12 cellular contexts compared by ENCODE assay signal in the genomic region with DNA sequence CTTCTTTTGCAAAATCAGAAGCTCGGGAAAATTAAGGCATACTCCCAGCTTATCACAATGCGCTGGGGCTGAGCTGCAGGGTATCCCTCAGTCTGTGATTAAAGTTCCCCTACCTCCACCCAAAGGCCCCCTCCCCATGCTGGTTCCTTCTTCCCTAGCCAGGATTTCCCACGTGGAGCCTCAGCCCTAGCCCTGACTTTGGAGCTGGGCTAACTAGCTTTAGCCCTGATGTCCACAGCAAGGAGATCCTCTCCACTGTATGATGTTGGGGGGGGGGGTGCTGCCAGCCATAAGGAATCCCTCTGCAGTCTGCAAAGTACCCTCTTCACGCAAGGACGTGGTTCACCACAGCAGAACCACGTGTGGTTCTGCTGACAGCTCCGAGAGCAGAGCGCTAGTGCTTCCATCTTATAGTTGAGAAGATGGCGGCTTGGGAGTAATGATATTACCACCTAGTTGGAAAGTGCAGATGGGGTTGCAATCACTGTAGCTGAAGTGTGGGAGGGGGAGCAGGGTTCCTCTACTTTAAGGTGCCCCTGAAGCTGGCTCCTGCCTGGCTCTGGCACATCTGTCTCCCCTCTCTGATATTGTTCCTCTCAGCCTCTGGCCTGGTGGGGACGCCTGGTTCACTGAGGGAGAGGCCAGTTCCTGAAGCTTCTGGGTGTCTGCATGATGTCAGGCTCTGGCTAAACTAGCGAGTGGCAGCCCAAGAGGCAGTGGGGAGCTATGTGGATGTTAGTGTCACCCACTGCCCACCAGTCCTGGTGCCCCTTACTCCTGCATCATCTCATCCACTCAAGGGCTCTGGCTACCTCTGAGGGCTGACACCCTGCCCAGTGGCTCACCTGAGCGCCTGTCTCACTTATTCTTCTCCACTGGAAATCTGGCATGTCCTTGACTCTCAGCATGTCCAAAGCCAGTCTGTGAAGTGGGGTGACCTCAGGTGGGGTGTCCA.
DNase-seq lines count a peak whose midpoint lies in the region; ATAC-seq and TF ChIP-seq lines count a peak whose summit lies in the region.
"Had no signal": no experiment of that assay in that cellular context is flagged by ENCODE, and none has a peak within 500 bp of the region (broad histone marks: within the 10 kb centered on the region; RNA-seq: fewer than 3 reads in every experiment).

No MANE protein-coding gene starts in this region.

- no peak overlapping the region for H4K12ac ChIP-seq in trophoblast cell (ENCODE audit: low read depth, low read length)

- H3K27me3 ChIP-seq in DND-41 (ENCODE audit: insufficient read depth, low read length, poor library complexity) (peaks cover 19% of the 10 kb centered on the region), SK-N-SH (ENCODE audit: insufficient read depth) (no peaks in the 10 kb centered on the region), esophagus muscularis mucosa (no peaks in the 10 kb centered on the region), trophoblast cell (ENCODE audit: insufficient read depth, low read length) (no peaks in the 10 kb centered on the region), osteoblast (ENCODE audit: insufficient read depth, low read length) (no peaks in the 10 kb centered on the region)
- H3K27me3 ChIP-seq: esophagus squamous epithelium, uterus had no signal

- no peaks in the 10 kb centered on the region for H3K9me3 ChIP-seq in DND-41 (ENCODE audit: insufficient read depth, low read length, severe bottlenecking)
- no peaks in the 10 kb centered on the region for H3K9me3 ChIP-seq in SK-N-SH
- H3K9me3 ChIP-seq in esophagus muscularis mucosa: no peaks in the 10 kb centered on the region
- no peaks in the 10 kb centered on the region for H3K9me3 ChIP-seq in trophoblast cell (ENCODE audit: insufficient read depth, low read depth, low read length)
- no peaks in the 10 kb centered on the region for H3K9me3 ChIP-seq in osteoblast (ENCODE audit: low read depth, low read length)
- H3K9me3 ChIP-seq: esophagus squamous epithelium, uterus had no signal

- H4K20me1 ChIP-seq in DND-41 (ENCODE audit: insufficient read depth, low read length) (no peaks in the 10 kb centered on the region), SK-N-SH (ENCODE audit: insufficient read depth) (no peaks in the 10 kb centered on the region), osteoblast (ENCODE audit: insufficient read depth, low read length) (no peaks in the 10 kb centered on the region)

- CTCF ChIA-PET in SK-N-SH (lab: Yijun Ruan, JAX): interaction anchor here (0.6 to 5.4 kb wide), 26 partner anchors 9 to 891 kb away, joined by 3 to 67 read pairs (median 4); no protein-coding TSS in a partner anchor

- H3K4me2 ChIP-seq in DND-41 (ENCODE audit: insufficient read depth, low read length) (no peak overlapping the region), SK-N-SH (no peak overlapping the region), trophoblast cell (ENCODE audit: low read length) (no peak overlapping the region), osteoblast (ENCODE audit: insufficient read depth, low read length) (no peak overlapping the region)

- H4K8ac ChIP-seq in trophoblast cell (ENCODE audit: low read depth, low read length): peak overlapping the region; percentile 41

- peak overlapping the region; percentile 88; the same call in 1 of the 2 replicates for H2AFZ ChIP-seq in DND-41 (ENCODE audit: low read depth, low read length)
- H2AFZ ChIP-seq in SK-N-SH (ENCODE audit: low read depth): 0 out of 2 replicates have a peak overlapping the region, but pooled peaks have one; percentile 69
- no peak overlapping the region for H2AFZ ChIP-seq in trophoblast cell (ENCODE audit: insufficient read depth, low read length, poor library complexity)
- no peak overlapping the region for H2AFZ ChIP-seq in osteoblast (ENCODE audit: low read length)

- POLR2A ChIA-PET in SK-N-SH (lab: Yijun Ruan, JAX): interaction anchor here (0.5 to 1.7 kb wide), 2 partner anchors 103 to 130 kb away, joined by 3 to 5 read pairs; no protein-coding TSS in a partner anchor

- H3F3A ChIP-seq in SK-N-SH (replicated peaks; ENCODE audit: insufficient read depth): no peaks in the 10 kb centered on the region

- H3K79me2 ChIP-seq in DND-41 (ENCODE audit: insufficient read depth, low read length) (no peaks in the 10 kb centered on the region), SK-N-SH (ENCODE audit: insufficient read depth) (no peaks in the 10 kb centered on the region), trophoblast cell (ENCODE audit: control insufficient read depth, insufficient read depth, low read length, poor library complexity) (peaks cover 5% of the 10 kb centered on the region), osteoblast (ENCODE audit: insufficient read depth, low read length) (no peaks in the 10 kb centered on the region)

- intact Hi-C loops in esophagus muscularis mucosa (cut with DNase I): loop anchor here (5.0 to 10.0 kb wide), 5 partner anchors 92 to 893 kb away; a partner anchor contains a TSS

- peak overlapping the region; percentile 62 for H2BK5ac ChIP-seq in trophoblast cell (ENCODE audit: low read depth, low read length, poor library complexity)

- H3K4me1 ChIP-seq in DND-41 (ENCODE audit: insufficient read depth, low read length): peaks cover 23% of the 10 kb centered on the region
- peaks cover 15 to 41% of the 10 kb centered on the region in 2 experiments; a peak in 3 of 4 replicates for H3K4me1 ChIP-seq in SK-N-SH (ENCODE audit: control insufficient read depth in 1 of 2, insufficient read depth in 2 of 2, low read depth in 1 of 2, low read length in 1 of 2)
- peaks cover 11 to 44% (median 27%) of the 10 kb centered on the region in 4 donors for H3K4me1 ChIP-seq in esophagus muscularis mucosa
- peaks cover 18 to 21% of the 10 kb centered on the region in 2 experiments for H3K4me1 ChIP-seq in trophoblast cell (ENCODE audit: control insufficient read depth in 1 of 2, insufficient read depth in 2 of 2, low read length in 2 of 2)
- peaks cover 11% of the 10 kb centered on the region for H3K4me1 ChIP-seq in osteoblast (ENCODE audit: insufficient read depth, low read length)
- H3K4me1 ChIP-seq: uterus had no signal

- no peak overlapping the region for H3K27ac ChIP-seq in DND-41 (ENCODE audit: low read length)
- peak overlapping the region in 1 of 2 experiments; percentile 92; a peak in 2 of 4 replicates for H3K27ac ChIP-seq in SK-N-SH (ENCODE audit: low read depth in 2 of 2, low read length in 1 of 2)
- H3K27ac ChIP-seq in esophagus muscularis mucosa (replicated peaks in 1 of 4): peak overlapping the region; percentile 88 to 92 (median 90)
- no peak overlapping the region for H3K27ac ChIP-seq in trophoblast cell (ENCODE audit: low read depth, low read length)
- no peak overlapping the region for H3K27ac ChIP-seq in osteoblast (ENCODE audit: low read depth, low read length)

- no peak overlapping the region for H3K9ac ChIP-seq in DND-41 (ENCODE audit: low read depth, low read length)
- H3K9ac ChIP-seq in SK-N-SH: no peak overlapping the region
- H3K9ac ChIP-seq in trophoblast cell (ENCODE audit: low read length): no peak overlapping the region

- peak overlapping the region; percentile 92 for H4K91ac ChIP-seq in trophoblast cell (ENCODE audit: low read depth, low read length)

- WGBS in SK-N-SH (ENCODE audit: low lambda C conversion rate): 90% methylated on average over 9 of the region's 12 CpGs
- WGBS in esophagus muscularis mucosa: 80% methylated on average over 10 of the region's 12 CpGs
- no CpG with 5 or more reads among the region's 12 CpGs for WGBS in trophoblast cell (ENCODE audit: extremely low coverage, insufficient coverage, insufficient read length)

- H3K36me3 ChIP-seq in DND-41 (ENCODE audit: insufficient read depth, low read length) (no peaks in the 10 kb centered on the region), SK-N-SH (replicated peaks in 1 of 2; ENCODE audit: control insufficient read depth in 1 of 2, insufficient read depth in 2 of 2, low read length in 1 of 2) (no peaks in the 10 kb centered on the region), esophagus muscularis mucosa (no peaks in the 10 kb centered on the region), trophoblast cell (ENCODE audit: control insufficient read depth in 1 of 2, insufficient read depth in 2 of 2, low read length in 2 of 2) (no peaks in the 10 kb centered on the region), osteoblast (ENCODE audit: insufficient read depth, low read length) (no peaks in the 10 kb centered on the region)
- H3K36me3 ChIP-seq: esophagus squamous epithelium, uterus had no signal

- peak overlapping the region; percentile 78 for H3K18ac ChIP-seq in trophoblast cell (ENCODE audit: low read length)

- TF ChIP-seq RAD21 in SK-N-SH (IDR thresholded peaks at IDR 0.05; ENCODE audit: low read length): no peak

- TF ChIP-seq EP300 in SK-N-SH (IDR thresholded peaks at IDR 0.05; ENCODE audit: borderline replicate concordance in 1 of 2, low read depth in 1 of 2, low read length in 1 of 2): no peak
- no peak for TF ChIP-seq EP300 in esophagus muscularis mucosa (IDR thresholded peaks at IDR 0.05)

- DNase-seq in DND-41 (peak; percentile 24), SK-N-SH (no peak), esophagus muscularis mucosa (ENCODE audit: extremely low spot score) (peak; percentile 88), trophoblast cell (no peak), AML-193 (lab: John Stamatoyannopoulos, UW) (no peak), osteoblast (ENCODE audit: insufficient read length, low spot score, missing footprints) (no peak)
- no peak for DNase-seq in stimulated activated naive CD8-positive, alpha-beta T cell treated with anti-CD3 and anti-CD28 coated beads, Interleukin-15, Interleukin-2, amounts not matched to agents 100 U/mL and 50 U/mL, for 24 hours
- DNase-seq: activated CD8-positive, alpha-beta T cell treated with anti-CD3 and anti-CD28 coated beads for 36 hours; activated gamma-delta T cell; esophagus squamous epithelium had no signal

- peak overlapping the region; percentile 61 for H3K4ac ChIP-seq in trophoblast cell (ENCODE audit: low read depth, low read length)

- peak overlapping the region; percentile 61 for H2AK5ac ChIP-seq in trophoblast cell (ENCODE audit: low read length)

- no peak overlapping the region for H3K23ac ChIP-seq in trophoblast cell (ENCODE audit: low read length)

- H3K4me3 ChIP-seq in DND-41 (ENCODE audit: low read depth in 1 of 2, low read length in 2 of 2) (no peak overlapping the region), SK-N-SH (ENCODE audit: low read depth in 2 of 2, low read length in 1 of 2) (no peak overlapping the region), esophagus muscularis mucosa (no peak overlapping the region), trophoblast cell (ENCODE audit: low read depth, low read length) (peak overlapping the region; percentile 28), osteoblast (ENCODE audit: insufficient read depth, low read length) (no peak overlapping the region)

- peak overlapping the region; percentile 77 for H2BK120ac ChIP-seq in trophoblast cell (ENCODE audit: insufficient read depth, low read length, poor library complexity)

- TF ChIP-seq POLR2A in esophagus muscularis mucosa (IDR thresholded peaks at IDR 0.05; ENCODE audit: low read depth): no peak

- ATAC-seq in DND-41 (ENCODE audit: insufficient read depth, low read depth) (no peak), HG02884 (IDR thresholded peaks at IDR 0.05; ENCODE audit: unreplicated experiment) (no peak)
- no peak for ATAC-seq in stimulated activated naive CD8-positive, alpha-beta T cell treated with anti-CD3 and anti-CD28 coated beads, Interleukin-15, Interleukin-2, amounts not matched to agents 100 U/mL and 50 U/mL, for 24 hours

- TF ChIP-seq CTCF in DND-41 (IDR thresholded peaks at IDR 0.05; ENCODE audit: borderline replicate concordance, extremely low read depth, low read length, poor library complexity, severe bottlenecking): no peak
- no peak for TF ChIP-seq CTCF in SK-N-SH (IDR thresholded peaks at IDR 0.05)
- no peak for TF ChIP-seq CTCF in esophagus muscularis mucosa (IDR thresholded peaks at IDR 0.05)
- TF ChIP-seq CTCF in osteoblast (IDR thresholded peaks at IDR 0.05; ENCODE audit: extremely low read depth, low read depth, low read length): no peak

- no peaks in the 10 kb centered on the region for H3K9me2 ChIP-seq in SK-N-SH

- peak overlapping the region; percentile 92 for H2BK12ac ChIP-seq in trophoblast cell (ENCODE audit: low read length)

- H3K79me1 ChIP-seq in trophoblast cell (ENCODE audit: low read length): peaks cover 45% of the 10 kb centered on the region

- peak overlapping the region; percentile 62 for H3K14ac ChIP-seq in trophoblast cell (ENCODE audit: low read length)

Comparison
In these comparisons a context has a peak if more than half of its experiments do, and no peak if none do; other contexts are left out.
1. DNase-seq: peak in DND-41 (single experiment) and esophagus muscularis mucosa (single experiment); none in SK-N-SH (single experiment), trophoblast cell (0 of 2), AML-193 (0 of 2), osteoblast (single experiment) and stimulated activated naive CD8-positive, alpha-beta T cell treated with anti-CD3 and anti-CD28 coated beads, Interleukin-15, Interleukin-2, amounts not matched to agents 100 U/mL and 50 U/mL, for 24 hours (single experiment).
2. H2AFZ ChIP-seq: peak in DND-41 (single experiment) and SK-N-SH (single experiment); none in trophoblast cell (single experiment) and osteoblast (single experiment).
3. H3K27ac ChIP-seq: peak in esophagus muscularis mucosa (4 of 4); none in DND-41 (single experiment), trophoblast cell (single experiment) and osteoblast (single experiment).